In the genomic region with DNA sequence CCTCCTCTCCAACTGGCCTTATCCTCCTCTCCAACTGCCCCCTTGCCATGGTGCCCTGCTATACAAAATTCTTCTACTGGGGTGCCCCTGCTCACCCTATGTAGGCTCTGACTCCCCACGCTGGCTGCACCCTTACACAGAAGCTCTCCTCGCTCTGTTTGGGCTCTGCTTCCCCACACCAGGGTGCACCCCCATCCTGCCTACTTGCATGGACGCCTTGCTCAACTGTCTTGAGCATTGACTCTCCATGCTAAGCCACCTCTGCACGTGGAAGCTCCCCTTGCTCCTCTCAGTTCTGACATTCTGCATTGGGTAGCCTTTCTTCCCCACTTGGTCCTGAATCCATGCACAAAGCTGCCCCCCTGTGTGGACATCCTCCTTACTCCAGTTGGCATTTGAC, we compare ENCODE assay signal across 9 cellular contexts.
"Had no signal": no experiment of that assay in that cellular context is flagged by ENCODE, and none has a peak within 500 bp of the region (broad histone marks: within the 10 kb centered on the region; RNA-seq: fewer than 3 reads in every experiment).

No MANE protein-coding gene starts in this region.

- H3K4me2 ChIP-seq: GM23338 had no signal

- H3K9me3 ChIP-seq: HAP-1 had no signal

- H3K4me3 Mint-ChIP-seq: GM23338, H9, HFFc6 had no signal

- H3K27ac ChIP-seq: GM23248 had no signal

- H3K4me1 ChIP-seq: HAP-1 had no signal

- DNase-seq: GM23248, GOT3, H7, H9, HCEC 1CT, HFFc6 had no signal

- H3K4me3 ChIP-seq: GM23248, GM23338, HAP-1 had no signal

- H3K36me3 ChIP-seq: HAP-1 had no signal

- H2AFZ ChIP-seq: GM23248, GM23338 had no signal

- ATAC-seq: GM23338, HCT116 had no signal

- H3K27ac Mint-ChIP-seq: GM23338, H9, HFFc6 had no signal

- H3K9ac ChIP-seq: GM23248 had no signal

- H3K9me3 Mint-ChIP-seq: HFFc6 had no signal
